Comparison of ENCODE assay signal across 24 cellular contexts in genomic region chr3:186844908-186845307, GRCh38. TPM values are rescaled to one million over a fixed set of nuclear protein-coding genes. Genes with fewer than 3 reads are reported as not detected.
"Had no signal": no experiment of that assay in that cellular context is flagged by ENCODE, and none has a peak within 500 bp of the region (broad histone marks: within the 10 kb centered on the region; RNA-seq: fewer than 3 reads in every experiment).

No MANE protein-coding gene starts in this region.

- H3K27ac ChIP-seq: esophagus squamous epithelium, gastroesophageal sphincter, neutrophil, right atrium auricular region, stomach, upper lobe of left lung had no signal

- H3K36me3 Mint-ChIP-seq: natural killer cell treated with Interleukin-12 subunit alpha and Interleukin-12 subunit beta and Interleukin-15 and Interleukin-18, amount 100 ng/mL, for 72 hours had no signal

- H3K4me3 Mint-ChIP-seq: central memory CD8-positive, alpha-beta T cell; effector memory CD8-positive, alpha-beta T cell; natural killer cell treated with Interleukin-12 subunit alpha and Interleukin-12 subunit beta and Interleukin-15 and Interleukin-18, amount 100 ng/mL, for 72 hours had no signal

- ATAC-seq: effector memory CD8-positive, alpha-beta T cell; gastroesophageal sphincter; left colon; left ventricle myocardium superior had no signal

- H3K27me3 ChIP-seq: neutrophil, right atrium auricular region, upper lobe of left lung had no signal

- DNase-seq: cortex of kidney; effector memory CD8-positive, alpha-beta T cell; esophagus squamous epithelium; foreskin fibroblast; glutamatergic neuron; left colon; left ventricle myocardium superior; mesenchymal stem cell; midbrain; posterior cingulate gyrus; small intestine; stimulated activated CD4-positive, alpha-beta T cell treated with anti-CD3 and anti-CD28 coated beads, Interleukin-12 subunit alpha, Interleukin-12 subunit beta, amount 100 ng/mL, for 4 hours; stimulated activated naive CD4-positive, alpha-beta T cell; stomach; upper lobe of left lung had no signal

- H3K4me1 ChIP-seq: esophagus squamous epithelium, gastroesophageal sphincter, right atrium auricular region, stomach, upper lobe of left lung had no signal

- H3K9me3 Mint-ChIP-seq: central memory CD8-positive, alpha-beta T cell; effector memory CD8-positive, alpha-beta T cell; natural killer cell treated with Interleukin-12 subunit alpha and Interleukin-12 subunit beta and Interleukin-15 and Interleukin-18, amount 100 ng/mL, for 72 hours had no signal

- H3K9me3 ChIP-seq: esophagus squamous epithelium, gastroesophageal sphincter, neutrophil, right atrium auricular region, stomach, upper lobe of left lung had no signal

- H3K27ac Mint-ChIP-seq: effector memory CD8-positive, alpha-beta T cell; natural killer cell treated with Interleukin-12 subunit alpha and Interleukin-12 subunit beta and Interleukin-15 and Interleukin-18, amount 100 ng/mL, for 72 hours had no signal

- H3K4me3 ChIP-seq: esophagus squamous epithelium, gastroesophageal sphincter, lung, right atrium auricular region, stomach, upper lobe of left lung had no signal

- H3K36me3 ChIP-seq: esophagus squamous epithelium, gastroesophageal sphincter, neutrophil, right atrium auricular region, stomach, upper lobe of left lung had no signal

RNA-seq across cellular contexts. Expression of gene ADIPOQ, which starts 2.4 kb away (rescaled TPM):
- total RNA-seq: epithelial cell of proximal tubule; esophagus squamous epithelium; natural killer cell treated with Interleukin-12 subunit alpha and Interleukin-12 subunit beta and Interleukin-15 and Interleukin-18, amount 100 ng/mL, for 72 hours; pulmonary artery endothelial cell had no signal
- polyA plus RNA-seq: keratinocyte had no signal
